In the genomic region with DNA sequence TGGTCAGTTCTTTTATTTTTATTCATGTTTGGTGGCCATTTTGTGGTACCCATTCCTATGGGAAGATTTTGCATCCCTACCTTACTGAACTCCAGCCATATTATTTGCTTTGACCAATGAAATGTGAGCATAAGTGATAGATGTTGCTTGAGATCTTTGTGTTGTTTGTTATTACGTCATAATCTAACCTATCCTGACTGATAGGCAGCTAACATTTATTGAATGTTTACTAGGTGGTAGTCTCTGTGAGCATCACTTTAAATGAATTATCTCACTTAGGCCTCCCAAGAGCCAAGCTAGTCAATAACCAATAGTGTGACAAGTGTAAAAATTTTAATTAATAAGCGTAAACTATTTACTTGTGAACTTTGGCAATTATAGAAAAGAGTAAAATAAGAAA, we compare ENCODE assay signal across 2 cellular contexts.
A peak's percentile ranks its signal among the peaks of the same experiment; 100 is the strongest.
TF ChIP-seq lines count a peak whose summit lies in the region.

No MANE protein-coding gene starts in this region.

TF ChIP-seq in HEK293, 187 proteins besides CTCF, POLR2A, EP300 and RAD21:
- TF ChIP-seq ZNF776 (tag by site-specific recombination; IDR thresholded peaks at IDR 0.05; ENCODE audit: borderline replicate concordance): no peak
- peak; percentile 70 for TF ChIP-seq ZNF664 (tag by site-specific recombination; IDR thresholded peaks at IDR 0.05)
- no peak for TF ChIP-seq ZSCAN30 (tag by site-specific recombination; IDR thresholded peaks at IDR 0.05)
- TF ChIP-seq RBAK (tag by site-specific recombination; IDR thresholded peaks at IDR 0.05): no peak

TF ChIP-seq in H1, 55 proteins besides CTCF, POLR2A, EP300 and RAD21:
- TF ChIP-seq KDM1A (IDR thresholded peaks at IDR 0.05; ENCODE audit: borderline replicate concordance, low read length): no peak
- TF ChIP-seq CEBPB (IDR thresholded peaks at IDR 0.05; ENCODE audit: low read depth, low read length): peak; percentile 16; the same call in 1 of the 2 replicates
